In the genomic region with DNA sequence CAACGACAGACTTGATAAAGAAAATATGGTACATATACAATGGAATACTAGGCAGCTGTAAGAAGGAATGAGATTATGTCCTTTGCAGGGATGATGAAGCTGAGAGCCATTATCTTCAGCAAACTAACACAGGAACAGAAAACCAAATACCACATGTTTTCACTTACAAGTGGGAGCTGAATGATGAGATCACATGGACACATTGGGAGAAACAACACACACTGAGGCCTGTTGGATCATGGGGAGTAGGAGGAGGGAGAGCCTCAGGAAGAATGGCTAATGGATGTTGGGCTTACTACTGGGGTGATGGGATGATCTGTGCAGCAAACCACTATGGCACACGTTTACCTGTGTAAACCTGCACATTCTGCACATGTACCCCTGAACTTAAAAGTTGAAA, we compare ENCODE assay signal across 20 cellular contexts.
"Had no signal": no experiment of that assay in that cellular context is flagged by ENCODE, and none has a peak within 500 bp of the region (broad histone marks: within the 10 kb centered on the region; RNA-seq: fewer than 3 reads in every experiment).

No MANE protein-coding gene starts in this region.

- H3K9me3 ChIP-seq: spleen, thoracic aorta had no signal

- DNase-seq: activated CD4-positive, alpha-beta T cell treated with anti-CD3 and anti-CD28 coated beads, Interleukin-2, amount 50 U/mL, for 1 hour; activated CD4-positive, CD25-positive, alpha-beta regulatory T cell treated with anti-CD3 and anti-CD28 coated beads, Interleukin-2, amount 50 U/mL, for 72 hours; activated naive CD4-positive, alpha-beta T cell treated with Interleukin-2 at 50 U/mL for 16 hours; aorta; brain microvascular endothelial cell; central memory CD4-positive, alpha-beta T cell; dorsolateral prefrontal cortex; midbrain; retina; spleen; stimulated activated CD4-positive, alpha-beta T cell treated with anti-CD3 and anti-CD28 coated beads, Interleukin-4, amount 100 ng/mL, for 4 hours had no signal

- FAIRE-seq: colon, frontal cortex, keratinocyte had no signal

- H3K27ac ChIP-seq: brain microvascular endothelial cell, epithelial cell of prostate, thoracic aorta, VCaP had no signal

- H3K27me3 ChIP-seq: brain microvascular endothelial cell, dorsolateral prefrontal cortex, spleen had no signal

- H3K27me3 Mint-ChIP-seq: activated T-helper 17 cell treated with anti-CD3 and anti-CD28 coated beads, Interleukin-2, amount 50 U/mL, for 72 hours; stimulated activated memory B cell treated with anti-CD40 and anti-IgM and Interleukin-4, amounts not matched to agents 10 μg/mL and 1 μg/mL and 100 μg/mL, for 72 hours had no signal

- H3K36me3 ChIP-seq: brain microvascular endothelial cell, spleen, thoracic aorta had no signal

- H3K4me3 ChIP-seq: dorsolateral prefrontal cortex, lung, spleen, thoracic aorta had no signal

- H3K4me3 Mint-ChIP-seq: stimulated activated memory B cell treated with anti-CD40 and anti-IgM and Interleukin-4, amounts not matched to agents 10 μg/mL and 1 μg/mL and 100 μg/mL, for 72 hours had no signal

- H3K27ac Mint-ChIP-seq: activated T-helper 17 cell treated with anti-CD3 and anti-CD28 coated beads, Interleukin-2, amount 50 U/mL, for 72 hours; stimulated activated memory B cell treated with anti-CD40 and anti-IgM and Interleukin-4, amounts not matched to agents 10 μg/mL and 1 μg/mL and 100 μg/mL, for 72 hours had no signal

- H3K36me3 Mint-ChIP-seq: stimulated activated memory B cell treated with anti-CD40 and anti-IgM and Interleukin-4, amounts not matched to agents 10 μg/mL and 1 μg/mL and 100 μg/mL, for 72 hours had no signal
